In genomic region chr2:20567926-20568179, GRCh38 we compare ENCODE assay signal across 20 cellular contexts.
DNase-seq lines count a peak whose midpoint lies in the region; ATAC-seq and TF ChIP-seq lines count a peak whose summit lies in the region.
"Had no signal": no experiment of that assay in that cellular context is flagged by ENCODE, and none has a peak within 500 bp of the region (broad histone marks: within the 10 kb centered on the region; RNA-seq: fewer than 3 reads in every experiment).

No MANE protein-coding gene starts in this region.

- no peak overlapping the region for H2BK5ac ChIP-seq in mesendoderm (ENCODE audit: low read length)

- peak overlapping the region; percentile 89 for H3K4ac ChIP-seq in mesendoderm (ENCODE audit: low read depth, low read length)

- no peaks in the 10 kb centered on the region for H3K79me1 ChIP-seq in mesendoderm (ENCODE audit: low read length)

- peak overlapping the region; percentile 23 for H3K18ac ChIP-seq in mesendoderm (ENCODE audit: low read length)

- ATAC-seq in HG03457 (IDR thresholded peaks at IDR 0.05; ENCODE audit: unreplicated experiment): no peak
- ATAC-seq in HG03571 (IDR thresholded peaks at IDR 0.05; ENCODE audit: unreplicated experiment): no peak
- ATAC-seq: effector memory CD8-positive, alpha-beta T cell; stimulated activated memory B cell treated with anti-CD40 and anti-IgM and Interleukin-4, amounts not matched to agents 10 μg/mL and 1 μg/mL and 100 μg/mL, for 72 hours had no signal

- WGBS in mesendoderm (ENCODE audit: extremely low coverage, insufficient coverage, low lambda C conversion rate): no CpG with 5 or more reads among the region's 2 CpGs
- 57 to 79% (median 70%) methylated on average over 2 of the region's 2 CpGs for WGBS in stomach, 5 donors

- no peak for TF ChIP-seq POLR2A in stomach (IDR thresholded peaks at IDR 0.05)

- H3K4me1 ChIP-seq in HUES6 (ENCODE audit: control insufficient read depth, insufficient read depth, low read length): peaks cover 24% of the 10 kb centered on the region
- peaks cover 3 to 8% of the 10 kb centered on the region in 2 donors for H3K4me1 ChIP-seq in ascending aorta
- peaks cover 8% of the 10 kb centered on the region for H3K4me1 ChIP-seq in mesendoderm (ENCODE audit: control insufficient read depth, low read depth, low read length)
- H3K4me1 ChIP-seq in stomach: peaks cover 0 to 11% (median 2%) of the 10 kb centered on the region in 4 donors

- no peaks in the 10 kb centered on the region for H3K9me3 ChIP-seq in HUES6 (ENCODE audit: control insufficient read depth, insufficient read depth, low read depth, low read length)
- H3K9me3 ChIP-seq in ascending aorta: no peaks in the 10 kb centered on the region
- no peaks in the 10 kb centered on the region for H3K9me3 ChIP-seq in stomach
- H3K9me3 ChIP-seq: tibial nerve had no signal

- no peak overlapping the region for H2BK15ac ChIP-seq in mesendoderm (replicated peaks; ENCODE audit: low read depth)

- no peaks in the 10 kb centered on the region for H3K36me3 ChIP-seq in HUES6 (ENCODE audit: control insufficient read depth, insufficient read depth, low read length)
- H3K36me3 ChIP-seq in ascending aorta: no peaks in the 10 kb centered on the region
- no peaks in the 10 kb centered on the region for H3K36me3 ChIP-seq in mesendoderm (ENCODE audit: control insufficient read depth, insufficient read depth, low read length)
- no peaks in the 10 kb centered on the region for H3K36me3 ChIP-seq in stomach
- H3K36me3 ChIP-seq: tibial nerve had no signal

- H2AK5ac ChIP-seq in mesendoderm (ENCODE audit: low read length): no peak overlapping the region

- H3K27ac ChIP-seq in HUES6 (ENCODE audit: low read depth, low read length): peak overlapping the region; percentile 8; the same call in 1 of the 2 replicates
- peak overlapping the region; percentile 64 to 75 for H3K27ac ChIP-seq in ascending aorta
- H3K27ac ChIP-seq in mesendoderm (ENCODE audit: low read depth, low read length): no peak overlapping the region
- peak overlapping the region in 3 of 5 donors; percentile 45 to 73 (median 71) for H3K27ac ChIP-seq in stomach

- no peak for TF ChIP-seq EP300 in stomach (IDR thresholded peaks at IDR 0.05)

- no peak overlapping the region for H3K4me2 ChIP-seq in mesendoderm (ENCODE audit: low read length)

- intact Hi-C loops in ascending aorta (cut with DNase I) (no loop called here), stomach (cut with DNase I; ENCODE audit: low total_unique reads) (no loop called here)

- peak overlapping the region; percentile 77 for H3K56ac ChIP-seq in mesendoderm (ENCODE audit: low read length)

- no peak overlapping the region for H4K5ac ChIP-seq in mesendoderm (ENCODE audit: low read length)

- DNase-seq in ascending aorta (ENCODE audit: low spot score in 2 of 2) (no peak), mesendoderm (no peak), stomach (no peak)
- DNase-seq in stimulated activated CD8-positive, alpha-beta memory T cell treated with anti-CD3 and anti-CD28 coated beads, Interleukin-4, amount 100 ng/mL, for 48 hours: no peak
- DNase-seq: activated CD4-positive, alpha-beta T cell treated with anti-CD3 and anti-CD28 coated beads, Interleukin-2, amount 50 U/mL, for 48 hours; activated naive CD4-positive, alpha-beta T cell treated with anti-CD3 and anti-CD28 coated beads for 36 hours; activated T-cell treated with anti-CD3 and anti-CD28 coated beads, Interleukin-2, amount 50 U/mL, for 1 hour; effector memory CD8-positive, alpha-beta T cell; GOT3; hippocampal formation; midbrain; NCI-H1417 treated with DMSO at 0.1 percent for 48 hours; NCI-H2171; NCI-H526 treated with DMSO at 0.1 percent for 48 hours; SIG-M5 had no signal

- no peaks in the 10 kb centered on the region for H3K79me2 ChIP-seq in mesendoderm (ENCODE audit: control insufficient read depth, insufficient read depth, low read length)

- no peak overlapping the region for H3K4me3 ChIP-seq in HUES6 (ENCODE audit: low read depth, low read length)
- H3K4me3 ChIP-seq in ascending aorta: no peak overlapping the region
- no peak overlapping the region for H3K4me3 ChIP-seq in mesendoderm (ENCODE audit: low read length)
- H3K4me3 ChIP-seq in stomach: no peak overlapping the region
- H3K4me3 ChIP-seq: tibial nerve had no signal

- no peak overlapping the region for H3K23ac ChIP-seq in mesendoderm (ENCODE audit: low read length)

- H4K8ac ChIP-seq in mesendoderm (ENCODE audit: low read depth, low read length): no peak overlapping the region

- TF ChIP-seq CTCF in ascending aorta (IDR thresholded peaks at IDR 0.05) (no peak), stomach (IDR thresholded peaks at IDR 0.05) (no peak)

- peak overlapping the region; percentile 24 for H3K9ac ChIP-seq in HUES6 (ENCODE audit: low read length)
- no peak overlapping the region for H3K9ac ChIP-seq in mesendoderm (ENCODE audit: low read length)

- no peak overlapping the region for H2BK120ac ChIP-seq in mesendoderm (ENCODE audit: low read depth, low read length)

- H3K27me3 ChIP-seq in HUES6 (ENCODE audit: control insufficient read depth, insufficient read depth, low read length) (no peaks in the 10 kb centered on the region), ascending aorta (no peaks in the 10 kb centered on the region), mesendoderm (ENCODE audit: insufficient read depth, low read length, poor library complexity) (no peaks in the 10 kb centered on the region), stomach (no peaks in the 10 kb centered on the region)
- H3K27me3 ChIP-seq: tibial nerve had no signal
